In genomic region chr18:79988925-79989361, GRCh38 we compare ENCODE assay signal across 8 cellular contexts. TPM values are rescaled to one million over a fixed set of nuclear protein-coding genes. Genes with fewer than 3 reads are reported as not detected.
DNase-seq lines count a peak whose midpoint lies in the region; ATAC-seq and TF ChIP-seq lines count a peak whose summit lies in the region.

No MANE protein-coding gene starts in this region.

- peaks cover 32% of the 10 kb centered on the region for H3K4me1 Mint-ChIP-seq in activated naive CD4-positive, alpha-beta T cell treated with anti-CD3 and anti-CD28 coated beads for 36 hours (ENCODE audit: low read depth)
- H3K4me1 Mint-ChIP-seq in activated B cell treated with CpG ODN at 0.5 μM for 24 hours (peaks cover 30% of the 10 kb centered on the region), glutamatergic neuron (ENCODE audit: low read depth, unreplicated experiment) (peaks cover 15% of the 10 kb centered on the region), progenitor cell of endocrine pancreas (ENCODE audit: low read depth) (peaks cover 16% of the 10 kb centered on the region)

- CTCF ChIA-PET in activated naive CD4-positive, alpha-beta T cell treated with anti-CD3 and anti-CD28 coated beads for 36 hours (lab: Charles Lee), result interaction anchor here (1.1 kb wide), 1 partner anchor 24 kb away, joined by 3 read pairs; the partner anchor contains the start of gene HSBP1L1
- CTCF ChIA-PET in activated B cell treated with CpG ODN at 0.5 μM for 24 hours (lab: Charles Lee), result no interaction called here

- ATAC-seq in HG03045 (IDR thresholded peaks at IDR 0.05; ENCODE audit: unreplicated experiment) (peak; percentile 9), activated B cell treated with CpG ODN at 0.5 μM for 24 hours (ENCODE audit: low read depth) (peak; percentile 2)

- POLR2A ChIA-PET in activated B cell treated with CpG ODN at 0.5 μM for 24 hours (lab: Charles Lee), result interaction anchor here (0.7 to 5.1 kb wide), 6 partner anchors 11 to 132 kb away, joined by 3 to 48 read pairs (median 5); partner anchors contain the start of genes HSBP1L1, RBFA and SLC66A2

- intact Hi-C loops in activated naive CD4-positive, alpha-beta T cell treated with anti-CD3 and anti-CD28 coated beads for 36 hours (cut with micrococcal nuclease), result loop anchor here (1.0 to 2.0 kb wide), 10 partner anchors 24 to 920 kb away; partner anchors contain the start of genes ADNP2, ATP9B, CTDP1 and KCNG2
- intact Hi-C loops in activated B cell treated with CpG ODN at 0.5 μM for 24 hours (cut with micrococcal nuclease), result loop anchor here (1.0 to 5.0 kb wide), 10 partner anchors 24 to 612 kb away; partner anchors contain the start of genes ADNP2, CTDP1 and SLC66A2

- H3K27me3 Mint-ChIP-seq in activated naive CD4-positive, alpha-beta T cell treated with anti-CD3 and anti-CD28 coated beads for 36 hours (ENCODE audit: low read depth), result no peaks in the 10 kb centered on the region
- H3K27me3 Mint-ChIP-seq in activated B cell treated with CpG ODN at 0.5 μM for 24 hours (no peaks in the 10 kb centered on the region), glutamatergic neuron (ENCODE audit: unreplicated experiment) (peaks cover 5% of the 10 kb centered on the region), progenitor cell of endocrine pancreas (no peaks in the 10 kb centered on the region)

- TF ChIP-seq CTCF in activated B cell treated with CpG ODN at 0.5 μM for 24 hours (IDR thresholded peaks at IDR 0.05) (no peak), glutamatergic neuron (IDR thresholded peaks at IDR 0.05; ENCODE audit: partially characterized antibody, unreplicated experiment) (no peak), progenitor cell of endocrine pancreas (IDR thresholded peaks at IDR 0.05; ENCODE audit: unreplicated experiment) (no peak)

- no peaks in the 10 kb centered on the region for H3K9me3 Mint-ChIP-seq in activated naive CD4-positive, alpha-beta T cell treated with anti-CD3 and anti-CD28 coated beads for 36 hours
- H3K9me3 Mint-ChIP-seq in activated B cell treated with CpG ODN at 0.5 μM for 24 hours, result no peaks in the 10 kb centered on the region
- H3K9me3 Mint-ChIP-seq in glutamatergic neuron (ENCODE audit: unreplicated experiment), result peaks cover 7% of the 10 kb centered on the region
- no peaks in the 10 kb centered on the region for H3K9me3 Mint-ChIP-seq in progenitor cell of endocrine pancreas (ENCODE audit: low read depth)

- peak overlapping the region; percentile 85 for H3K4me3 Mint-ChIP-seq in activated naive CD4-positive, alpha-beta T cell treated with anti-CD3 and anti-CD28 coated beads for 36 hours
- peak overlapping the region; percentile 91 for H3K4me3 Mint-ChIP-seq in activated B cell treated with CpG ODN at 0.5 μM for 24 hours
- peak overlapping the region; percentile 95 for H3K4me3 Mint-ChIP-seq in glutamatergic neuron (ENCODE audit: unreplicated experiment)
- peak overlapping the region; percentile 98 for H3K4me3 Mint-ChIP-seq in progenitor cell of endocrine pancreas (ENCODE audit: low read depth)

- peak; percentile 34 for DNase-seq in activated naive CD4-positive, alpha-beta T cell treated with anti-CD3 and anti-CD28 coated beads for 36 hours
- no peak for DNase-seq in activated naive CD4-positive, alpha-beta T cell treated with anti-CD3 and anti-CD28 coated beads, Interleukin-2, amount 50 U/mL, for 16 hours
- DNase-seq in activated B cell treated with CpG ODN at 0.5 μM for 24 hours (no peak), glutamatergic neuron (no peak), progenitor cell of endocrine pancreas (ENCODE audit: low spot score, unreplicated experiment) (no peak), NOMO-1 treated with DMSO at 0.1 percent for 48 hours (lab: John Stamatoyannopoulos, UW; ENCODE audit: unreplicated experiment) (no peak), NCI-H510A treated with DMSO at 0.1 percent for 48 hours (lab: John Stamatoyannopoulos, UW) (no peak)

- peaks cover 18% of the 10 kb centered on the region for H3K36me3 Mint-ChIP-seq in activated naive CD4-positive, alpha-beta T cell treated with anti-CD3 and anti-CD28 coated beads for 36 hours (ENCODE audit: low read depth)
- H3K36me3 Mint-ChIP-seq in activated B cell treated with CpG ODN at 0.5 μM for 24 hours (ENCODE audit: low read depth) (peaks cover 26% of the 10 kb centered on the region), glutamatergic neuron (ENCODE audit: unreplicated experiment) (peaks cover 5% of the 10 kb centered on the region), progenitor cell of endocrine pancreas (ENCODE audit: insufficient read depth) (peaks cover 3% of the 10 kb centered on the region)

- H3K27ac Mint-ChIP-seq in activated naive CD4-positive, alpha-beta T cell treated with anti-CD3 and anti-CD28 coated beads for 36 hours, result peak overlapping the region; percentile 84
- peak overlapping the region; percentile 92 for H3K27ac Mint-ChIP-seq in activated B cell treated with CpG ODN at 0.5 μM for 24 hours
- peak overlapping the region; percentile 97 for H3K27ac Mint-ChIP-seq in glutamatergic neuron (ENCODE audit: unreplicated experiment)
- peak overlapping the region; percentile 99 for H3K27ac Mint-ChIP-seq in progenitor cell of endocrine pancreas

RNA-seq across cellular contexts. Expression of gene TXNL4A, which starts 0.6 kb away (rescaled TPM):
- 100 to 1,000 TPM; 185 to 186 TPM for total RNA-seq in activated naive CD4-positive, alpha-beta T cell treated with anti-CD3 and anti-CD28 coated beads for 36 hours
- total RNA-seq in activated B cell treated with CpG ODN at 0.5 μM for 24 hours, result 94.7 and 96.9 TPM in 2 replicates
- total RNA-seq in glutamatergic neuron (ENCODE audit: unreplicated experiment), result 104 TPM
- total RNA-seq in progenitor cell of endocrine pancreas, result 103 and 104 TPM in 2 replicates

RNA-seq across cellular contexts. Expression of gene HSBP1L1, which starts 24.5 kb away (rescaled TPM):
- 10 to 100 TPM; 14.2 to 14.8 TPM for total RNA-seq in activated naive CD4-positive, alpha-beta T cell treated with anti-CD3 and anti-CD28 coated beads for 36 hours
- total RNA-seq in activated B cell treated with CpG ODN at 0.5 μM for 24 hours, result 0.98 and 2.5 TPM in 2 replicates
- not detected for total RNA-seq in glutamatergic neuron (ENCODE audit: unreplicated experiment)
- total RNA-seq in progenitor cell of endocrine pancreas, result 7.0 and 8.0 TPM in 2 replicates

RNA-seq across cellular contexts. Expression of gene SLC66A2, which starts 37.5 kb away (rescaled TPM):
- total RNA-seq in activated naive CD4-positive, alpha-beta T cell treated with anti-CD3 and anti-CD28 coated beads for 36 hours, result 10 to 100 TPM; 26.0 to 26.8 TPM
- total RNA-seq in activated B cell treated with CpG ODN at 0.5 μM for 24 hours (32.3 and 36.4 TPM in 2 replicates), glutamatergic neuron (ENCODE audit: unreplicated experiment) (56.6 TPM), progenitor cell of endocrine pancreas (31.0 and 31.6 TPM in 2 replicates)

RNA-seq across cellular contexts. Expression of gene RBFA, which starts 45.3 kb away (rescaled TPM):
- total RNA-seq in activated naive CD4-positive, alpha-beta T cell treated with anti-CD3 and anti-CD28 coated beads for 36 hours, result 10 to 100 TPM; 35.7 to 36.0 TPM
- 21.6 and 23.3 TPM in 2 replicates for total RNA-seq in activated B cell treated with CpG ODN at 0.5 μM for 24 hours
- 94.6 TPM for total RNA-seq in glutamatergic neuron (ENCODE audit: unreplicated experiment)
- 34.2 and 34.3 TPM in 2 replicates for total RNA-seq in progenitor cell of endocrine pancreas
